22 cellular contexts compared by ENCODE assay signal in the genomic region with DNA sequence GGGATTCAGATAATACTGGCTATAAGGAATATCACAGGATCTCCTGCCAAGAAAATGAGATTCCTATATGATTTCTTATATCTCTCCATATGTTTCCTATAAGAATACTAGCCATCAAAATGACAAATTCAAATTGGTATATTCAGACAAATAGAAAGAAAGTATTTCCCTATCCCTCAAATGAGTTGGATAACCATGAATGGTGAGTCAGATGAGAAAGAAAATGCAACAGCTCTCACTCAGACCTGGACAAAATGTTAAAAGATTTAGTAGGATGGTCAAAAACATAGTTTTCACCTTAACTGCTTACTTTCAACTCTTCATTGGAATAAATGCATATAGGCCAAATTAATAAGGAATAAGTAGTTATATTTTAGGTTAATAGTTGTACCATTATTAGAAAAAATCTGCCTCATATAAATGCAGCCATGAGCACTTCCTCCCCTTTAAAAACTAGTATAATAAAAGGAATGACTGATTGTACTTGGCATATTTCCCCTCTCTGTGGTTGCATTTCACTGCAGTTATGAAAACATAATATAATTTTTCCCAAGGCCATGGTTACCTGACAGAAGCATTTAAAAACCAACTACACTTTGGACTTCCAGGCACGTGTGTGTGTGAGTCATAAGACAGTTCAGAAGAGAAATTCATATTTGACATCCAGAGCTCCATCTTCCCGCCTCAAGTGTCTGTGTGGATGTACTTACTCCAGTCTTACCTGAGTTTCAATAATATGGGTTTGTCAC.
DNase-seq lines count a peak whose midpoint lies in the region; ATAC-seq, FAIRE-seq and TF ChIP-seq lines count a peak whose summit lies in the region.
"Had no signal": no experiment of that assay in that cellular context is flagged by ENCODE, and none has a peak within 500 bp of the region (broad histone marks: within the 10 kb centered on the region; RNA-seq: fewer than 3 reads in every experiment).

No MANE protein-coding gene starts in this region.

- peaks cover 17% of the 10 kb centered on the region for H3K36me3 Mint-ChIP-seq in activated CD4-positive, alpha-beta T cell treated with anti-CD3 and anti-CD28 coated beads for 36 hours (ENCODE audit: low read depth)
- peaks cover 0 to 2% of the 10 kb centered on the region in 2 donors for H3K36me3 Mint-ChIP-seq in stimulated activated naive B cell treated with anti-CD40 and anti-IgM and Interleukin-4, amounts not matched to agents 10 μg/mL and 1 μg/mL and 100 μg/mL, for 72 hours
- H3K36me3 Mint-ChIP-seq: WTC11 had no signal

- peak; percentile 26 for ATAC-seq in activated CD4-positive, alpha-beta T cell treated with anti-CD3 and anti-CD28 coated beads for 36 hours
- ATAC-seq in stimulated activated naive B cell treated with anti-CD40 and anti-IgM and Interleukin-4, amounts not matched to agents 10 μg/mL and 1 μg/mL and 100 μg/mL, for 72 hours (replicated peaks): no peak
- ATAC-seq in gastrocnemius medialis (no peak), HepG2 (no peak)
- ATAC-seq: activated naive CD8-positive, alpha-beta T cell treated with anti-CD3 and anti-CD28 coated beads, Interleukin-2, amount 50 U/mL, for 24 hours; GM23338; natural killer cell; WTC11 had no signal

- H3K9ac ChIP-seq in HepG2 (ENCODE audit: insufficient read depth, low read depth, low read length): no peak overlapping the region

- no peak for FAIRE-seq in HepG2 (lab: Jason Lieb, UNC)
- FAIRE-seq: endometrium had no signal

- intact Hi-C loops in activated CD4-positive, alpha-beta T cell treated with anti-CD3 and anti-CD28 coated beads for 36 hours (cut with DNase I, micrococcal nuclease): no loop called here
- intact Hi-C loops in gastrocnemius medialis (cut with DNase I; ENCODE audit: low total_unique reads): no loop called here
- intact Hi-C loops in HepG2 (cut with micrococcal nuclease; ENCODE audit: unreplicated experiment): no loop called here

- WGBS in HepG2 (ENCODE audit: low lambda C conversion rate): 6% methylated on average over 2 of the region's 2 CpGs

- no peaks in the 10 kb centered on the region for H3K9me3 ChIP-seq in gastrocnemius medialis
- H3K9me3 ChIP-seq in HepG2 (ENCODE audit: low read length): no peaks in the 10 kb centered on the region
- H3K9me3 ChIP-seq: uterus had no signal

- H3K79me2 ChIP-seq in HepG2 (ENCODE audit: insufficient read depth, low read length): no peaks in the 10 kb centered on the region

- H3K4me3 ChIP-seq in astrocyte of the cerebellum (ENCODE audit: low read depth, low read length) (no peak overlapping the region), gastrocnemius medialis (no peak overlapping the region), HepG2 (replicated peaks in 1 of 3; ENCODE audit: insufficient read depth in 1 of 3, low read depth in 2 of 3, low read length in 3 of 3) (no peak overlapping the region)
- H3K4me3 ChIP-seq: GM23338, uterus had no signal

- no peak overlapping the region for H2AFZ ChIP-seq in HepG2 (ENCODE audit: low read length)
- H2AFZ ChIP-seq: GM23338 had no signal

- H3K27me3 Mint-ChIP-seq in activated CD4-positive, alpha-beta T cell treated with anti-CD3 and anti-CD28 coated beads for 36 hours: no peaks in the 10 kb centered on the region
- H3K27me3 Mint-ChIP-seq in stimulated activated naive B cell treated with anti-CD40 and anti-IgM and Interleukin-4, amounts not matched to agents 10 μg/mL and 1 μg/mL and 100 μg/mL, for 72 hours: no peaks in the 10 kb centered on the region
- H3K27me3 Mint-ChIP-seq: activated CD4-positive, alpha-beta memory T cell treated with anti-CD3 and anti-CD28 coated beads for 36 hours; activated naive CD8-positive, alpha-beta T cell treated with anti-CD3 and anti-CD28 coated beads, Interleukin-2, amount 50 U/mL, for 24 hours had no signal

- H3K27ac ChIP-seq in gastrocnemius medialis (no peak overlapping the region), HepG2 (ENCODE audit: extremely low read length, insufficient read depth, low read length) (no peak overlapping the region)
- H3K27ac ChIP-seq: uterus had no signal

- H3K27me3 ChIP-seq in gastrocnemius medialis: no peaks in the 10 kb centered on the region
- no peaks in the 10 kb centered on the region for H3K27me3 ChIP-seq in HepG2 (ENCODE audit: control insufficient read depth in 1 of 2, insufficient read depth in 2 of 2, low read length in 2 of 2)
- H3K27me3 ChIP-seq: uterus had no signal

- no peak for TF ChIP-seq RAD21 in HepG2 (CRISPR knock-in tag; IDR thresholded peaks at IDR 0.05)

- H3K36me3 ChIP-seq in gastrocnemius medialis: no peaks in the 10 kb centered on the region
- no peaks in the 10 kb centered on the region for H3K36me3 ChIP-seq in HepG2 (replicated peaks in 1 of 2; ENCODE audit: control insufficient read depth in 1 of 2, insufficient read depth in 2 of 2, low read length in 2 of 2)
- H3K36me3 ChIP-seq: uterus had no signal

- no peaks in the 10 kb centered on the region for H4K20me1 ChIP-seq in HepG2 (ENCODE audit: insufficient read depth, low read length)

- TF ChIP-seq CTCF in astrocyte of the cerebellum (IDR thresholded peaks at IDR 0.05; ENCODE audit: low read depth, low read length, missing control alignments) (no peak), gastrocnemius medialis (IDR thresholded peaks at IDR 0.05 in 4 of 5, conservative IDR thresholded peaks at IDR 0.05 in 1 of 5) (no peak), HepG2 (CRISPR knock-in tag; IDR thresholded peaks at IDR 0.05) (no peak)

- in situ Hi-C loops in astrocyte of the cerebellum (cut with HindIII; ENCODE audit: low sequenced_read_pairs): no loop called here
- in situ Hi-C loops in gastrocnemius medialis (cut with MboI; ENCODE audit: low sequenced_read_pairs in 4 of 4): no loop called here
- in situ Hi-C loops in HepG2 (cut with HindIII; ENCODE audit: extremely low pct_ligation_motif_present, low pct_unique_long_range_greater_than_20kb): no loop called here

- POLR2A ChIA-PET in activated CD4-positive, alpha-beta T cell treated with anti-CD3 and anti-CD28 coated beads for 36 hours (lab: Charles Lee): no interaction called here
- POLR2A ChIA-PET in HepG2 (lab: Yijun Ruan, JAX): no interaction called here

- no peaks in the 10 kb centered on the region for H3K9me3 Mint-ChIP-seq in activated CD4-positive, alpha-beta T cell treated with anti-CD3 and anti-CD28 coated beads for 36 hours (ENCODE audit: low read depth)
- peaks cover 0 to 4% of the 10 kb centered on the region in 2 donors for H3K9me3 Mint-ChIP-seq in stimulated activated naive B cell treated with anti-CD40 and anti-IgM and Interleukin-4, amounts not matched to agents 10 μg/mL and 1 μg/mL and 100 μg/mL, for 72 hours
- H3K9me3 Mint-ChIP-seq: activated CD4-positive, alpha-beta memory T cell treated with anti-CD3 and anti-CD28 coated beads for 36 hours; GM23338 had no signal

- CTCF ChIA-PET in activated CD4-positive, alpha-beta T cell treated with anti-CD3 and anti-CD28 coated beads for 36 hours (lab: Charles Lee): interaction anchor here (1.7 kb wide), 1 partner anchor 20 kb away, joined by 3 read pairs; no protein-coding TSS in a partner anchor
- CTCF ChIA-PET in HepG2 (lab: Yijun Ruan, JAX; ENCODE audit: low intra/inter-chr PET ratio, low total read pairs): no interaction called here

- no TSS peak for BruUV-seq in HepG2 (replicated peaks; lab: Mats Ljungman, UMichigan)

- H3K4me1 ChIP-seq in gastrocnemius medialis (no peaks in the 10 kb centered on the region), HepG2 (ENCODE audit: insufficient read depth, low read length) (no peaks in the 10 kb centered on the region)
- H3K4me1 ChIP-seq: uterus had no signal

- TF ChIP-seq POLR2A in gastrocnemius medialis (IDR thresholded peaks at IDR 0.05) (no peak), HepG2 (IDR thresholded peaks at IDR 0.05; ENCODE audit: insufficient read depth in 1 of 2, low read depth in 2 of 2, low read length in 2 of 2) (no peak)

- TF ChIP-seq EP300 in HepG2 (IDR thresholded peaks at IDR 0.05; ENCODE audit: low read depth in 2 of 2, low read length in 2 of 2) (no peak), HepG2 (CRISPR knock-in tag; IDR thresholded peaks at IDR 0.05; ENCODE audit: borderline replicate concordance) (no peak)

- peaks cover 51% of the 10 kb centered on the region for H3K4me1 Mint-ChIP-seq in activated CD4-positive, alpha-beta T cell treated with anti-CD3 and anti-CD28 coated beads for 36 hours
- H3K4me1 Mint-ChIP-seq in stimulated activated naive B cell treated with anti-CD40 and anti-IgM and Interleukin-4, amounts not matched to agents 10 μg/mL and 1 μg/mL and 100 μg/mL, for 72 hours: peaks cover 27 to 38% of the 10 kb centered on the region in 2 donors

- no peak overlapping the region for H3K27ac Mint-ChIP-seq in activated CD4-positive, alpha-beta T cell treated with anti-CD3 and anti-CD28 coated beads for 36 hours
- H3K27ac Mint-ChIP-seq in stimulated activated naive B cell treated with anti-CD40 and anti-IgM and Interleukin-4, amounts not matched to agents 10 μg/mL and 1 μg/mL and 100 μg/mL, for 72 hours: peak overlapping the region; percentile 44
- H3K27ac Mint-ChIP-seq: activated CD4-positive, alpha-beta memory T cell treated with anti-CD3 and anti-CD28 coated beads for 36 hours; activated naive CD8-positive, alpha-beta T cell treated with anti-CD3 and anti-CD28 coated beads, Interleukin-2, amount 50 U/mL, for 24 hours; GM23338; natural killer cell; WTC11 had no signal

- H3K4me3 Mint-ChIP-seq in activated CD4-positive, alpha-beta T cell treated with anti-CD3 and anti-CD28 coated beads for 36 hours: no peak overlapping the region
- H3K4me3 Mint-ChIP-seq in stimulated activated naive B cell treated with anti-CD40 and anti-IgM and Interleukin-4, amounts not matched to agents 10 μg/mL and 1 μg/mL and 100 μg/mL, for 72 hours: no peak overlapping the region
- H3K4me3 Mint-ChIP-seq: activated CD4-positive, alpha-beta memory T cell treated with anti-CD3 and anti-CD28 coated beads for 36 hours; activated naive CD8-positive, alpha-beta T cell treated with anti-CD3 and anti-CD28 coated beads, Interleukin-2, amount 50 U/mL, for 24 hours; GM23338; natural killer cell; WTC11 had no signal

- H3K4me2 ChIP-seq in HepG2 (ENCODE audit: low read depth, low read length): no peak overlapping the region
- H3K4me2 ChIP-seq: GM23338 had no signal

- DNase-seq in activated CD4-positive, alpha-beta T cell treated with anti-CD3 and anti-CD28 coated beads for 36 hours: no peak
- DNase-seq in activated CD4-positive, alpha-beta T cell treated with anti-CD3 and anti-CD28 coated beads, Interleukin-2, amount 50 U/mL, for 48 hours: no peak
- DNase-seq in astrocyte of the cerebellum (ENCODE audit: low read depth) (peak; percentile 67), glomerular visceral epithelial cell (ENCODE audit: extremely low spot score) (peak; percentile 35), gastrocnemius medialis (no peak), HepG2 (ENCODE audit: low spot score) (no peak), AG08395 (ENCODE audit: low spot score) (no peak)
- DNase-seq in stimulated activated naive B cell treated with anti-CD40 and anti-IgM and Interleukin-4, amounts not matched to agents 10 μg/mL and 1 μg/mL and 100 μg/mL, for 72 hours: no peak
- DNase-seq: activated CD4-positive, alpha-beta memory T cell treated with anti-CD3 and anti-CD28 coated beads for 36 hours; activated effector memory CD4-positive, alpha-beta T cell treated with anti-CD3 and anti-CD28 coated beads, Interleukin-2, amount 50 U/mL, for 16 hours; activated naive CD8-positive, alpha-beta T cell treated with anti-CD3 and anti-CD28 coated beads, Interleukin-2, amount 50 U/mL, for 24 hours; dermis blood vessel endothelial cell; GF-D8; KG1; natural killer cell; NCI-H1048; NCI-H187 treated with DMSO at 0.1 percent for 48 hours; T1000; uterus had no signal

Comparison
In these comparisons a context has a peak if more than half of its experiments do, and no peak if none do; other contexts are left out.
1. DNase-seq: peak in astrocyte of the cerebellum (single experiment) and glomerular visceral epithelial cell (single experiment); none in activated CD4-positive, alpha-beta T cell treated with anti-CD3 and anti-CD28 coated beads for 36 hours (single experiment), activated CD4-positive, alpha-beta T cell treated with anti-CD3 and anti-CD28 coated beads, Interleukin-2, amount 50 U/mL, for 48 hours (0 of 2), stimulated activated naive B cell treated with anti-CD40 and anti-IgM and Interleukin-4, amounts not matched to agents 10 μg/mL and 1 μg/mL and 100 μg/mL, for 72 hours (single experiment), gastrocnemius medialis (0 of 2), HepG2 (single experiment) and AG08395 (single experiment).